12 cellular contexts compared by ENCODE assay signal in the genomic region with DNA sequence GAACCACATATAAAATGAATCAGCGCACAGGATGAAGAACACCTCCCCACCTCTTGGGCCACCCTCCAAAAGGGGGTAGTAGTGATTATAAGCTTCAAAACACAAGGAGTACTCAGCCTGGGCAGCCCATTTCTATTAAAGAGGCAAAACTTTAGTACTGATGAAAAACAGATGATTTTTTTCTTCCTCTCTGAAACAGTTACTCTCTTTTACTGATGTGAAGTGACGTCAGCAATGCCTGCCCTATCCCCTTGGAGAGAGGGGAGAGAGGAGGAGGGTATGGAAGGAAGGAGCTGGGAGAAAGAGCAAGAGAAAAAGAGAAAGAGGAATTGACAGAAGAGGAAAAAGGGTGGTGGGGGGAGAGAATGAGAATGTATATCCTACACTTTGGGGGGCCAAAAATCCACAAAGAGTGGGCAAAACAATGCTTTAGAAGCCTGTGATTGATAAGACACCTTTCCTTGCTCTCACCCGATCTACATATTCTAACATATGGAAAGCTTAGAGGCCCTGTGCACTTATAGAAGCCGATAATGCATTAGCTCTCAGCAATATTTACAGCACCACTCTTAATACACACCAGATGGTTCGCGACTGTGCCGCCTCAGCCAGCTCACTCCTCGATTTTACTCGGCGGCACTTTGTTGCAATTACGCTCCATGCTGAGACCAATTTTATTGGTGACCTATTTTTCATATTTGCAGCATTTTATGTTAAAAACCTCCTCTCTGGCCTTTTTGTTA. TPM values are rescaled to one million over a fixed set of nuclear protein-coding genes. Genes with fewer than 3 reads are reported as not detected.
DNase-seq lines count a peak whose midpoint lies in the region; ATAC-seq and TF ChIP-seq lines count a peak whose summit lies in the region.
"Had no signal": no experiment of that assay in that cellular context is flagged by ENCODE, and none has a peak within 500 bp of the region (broad histone marks: within the 10 kb centered on the region; RNA-seq: fewer than 3 reads in every experiment).

No MANE protein-coding gene starts in this region.

- CTCF ChIA-PET in HEK293T (lab: Yijun Ruan, JAX) (interaction anchor here (0.6 to 2.2 kb wide), 5 partner anchors 15 to 199 kb away, joined by 3 to 11 read pairs (median 5); no protein-coding TSS in a partner anchor), PC-9 (lab: Charles Lee) (no interaction called here)

- BruUV-seq in PC-9 (replicated peaks; lab: Mats Ljungman, UMichigan): no TSS peak

- H2AFZ ChIP-seq in PC-9: no peak overlapping the region

- no peaks in the 10 kb centered on the region for H3F3A ChIP-seq in PC-9 (ENCODE audit: insufficient read depth, low read depth)

- H3K36me3 ChIP-seq in brain microvascular endothelial cell (replicated peaks) (no peaks in the 10 kb centered on the region), lower lobe of right lung (no peaks in the 10 kb centered on the region), PC-9 (ENCODE audit: low read depth) (no peaks in the 10 kb centered on the region)

- peak overlapping the region; percentile 66 for H3K27ac ChIP-seq in brain microvascular endothelial cell
- peak overlapping the region; percentile 65 for H3K27ac ChIP-seq in lower lobe of right lung
- H3K27ac ChIP-seq in PC-9: no peak overlapping the region

- ATAC-seq in lower lobe of right lung (peak; percentile 36 to 46), HG02610 (IDR thresholded peaks at IDR 0.05; ENCODE audit: unreplicated experiment) (no peak)
- ATAC-seq: left ventricle myocardium superior, T-cell had no signal

- in situ Hi-C loops in brain microvascular endothelial cell (cut with HindIII; ENCODE audit: low pct_ligation_motif_present, low sequenced_read_pairs): no loop called here

- H3K4me2 ChIP-seq in PC-9: no peak overlapping the region

- H3K9me3 ChIP-seq in lower lobe of right lung (no peaks in the 10 kb centered on the region), PC-9 (ENCODE audit: insufficient read depth, low read depth) (no peaks in the 10 kb centered on the region)

- H3K9me2 ChIP-seq in PC-9 (ENCODE audit: insufficient read depth): no peaks in the 10 kb centered on the region

- H3K27me3 ChIP-seq in brain microvascular endothelial cell (replicated peaks) (no peaks in the 10 kb centered on the region), lower lobe of right lung (ENCODE audit: low read depth) (peaks cover 94% of the 10 kb centered on the region), PC-9 (ENCODE audit: insufficient read depth, low read depth) (no peaks in the 10 kb centered on the region)

- peaks cover 13% of the 10 kb centered on the region for H3K4me1 ChIP-seq in lower lobe of right lung
- peaks cover 4% of the 10 kb centered on the region for H3K4me1 ChIP-seq in PC-9 (replicated peaks; ENCODE audit: insufficient read depth)

- DNase-seq in AG20443 (ENCODE audit: low spot score) (peak; percentile 27), HEK293T (ENCODE audit: extremely low spot score) (no peak), brain microvascular endothelial cell (no peak), lower lobe of right lung (no peak), germinal center (ENCODE audit: low spot score) (no peak), C1 segment of cervical spinal cord (lab: John Stamatoyannopoulos, UW) (no peak), PC-9 (no peak)
- DNase-seq: erythroblast, left ventricle myocardium superior, posterior cingulate gyrus, T-cell had no signal

- H3K4me3 ChIP-seq in brain microvascular endothelial cell (ENCODE audit: low read depth, low read length) (peak overlapping the region; percentile 46), lower lobe of right lung (peak overlapping the region; percentile 30), PC-9 (no peak overlapping the region)

- intact Hi-C loops in lower lobe of right lung (cut with DNase I) (loop anchor here (10.0 kb wide), 1 partner anchor 203 kb away; no protein-coding TSS in a partner anchor), PC-9 (cut with micrococcal nuclease; ENCODE audit: unreplicated experiment) (no loop called here)

- POLR2A ChIA-PET in HEK293T (lab: Yijun Ruan, JAX) (interaction anchor here (1.1 to 8.9 kb wide), 4 partner anchors 15 to 199 kb away, joined by 3 to 151 read pairs (median 6); a partner anchor contains a TSS), PC-9 (lab: Charles Lee; ENCODE audit: unreplicated experiment) (no interaction called here)

- no peaks in the 10 kb centered on the region for H4K20me1 ChIP-seq in PC-9 (ENCODE audit: insufficient read depth)

- TF ChIP-seq CTCF in brain microvascular endothelial cell (IDR thresholded peaks at IDR 0.05; ENCODE audit: low read depth, low read length, missing control alignments): no peak
- TF ChIP-seq CTCF in lower lobe of right lung (IDR thresholded peaks at IDR 0.05): no peak
- no peak for TF ChIP-seq CTCF in PC-9 (conservative IDR thresholded peaks at IDR 0.05)

- no peaks in the 10 kb centered on the region for H3K79me2 ChIP-seq in PC-9 (ENCODE audit: low read depth)

TF ChIP-seq in HEK293T, 16 proteins besides CTCF, POLR2A, EP300 and RAD21:
- no peak for TF ChIP-seq NFRKB (IDR thresholded peaks at IDR 0.05)
- TF ChIP-seq L3MBTL2 (conservative IDR thresholded peaks at IDR 0.05): no peak
- no peak for TF ChIP-seq FOXA1 (IDR thresholded peaks at IDR 0.05)
- peak; percentile 14; the same call in 1 of the 2 replicates for TF ChIP-seq CTBP1 (IDR thresholded peaks at IDR 0.05; ENCODE audit: borderline replicate concordance)
TF ChIP-seq in HEK293T: peak in this region for 1.

RNA-seq across cellular contexts. Expression of a gene that starts 18.6 kb away (rescaled TPM):
- total RNA-seq in lower lobe of right lung (42.6 TPM), PC-9 (2021) (1.1 and 1.3 TPM in 2 replicates)

RNA-seq across cellular contexts. Expression of a gene that starts 20.6 kb away (rescaled TPM):
- total RNA-seq in lower lobe of right lung: 11.1 TPM
- 5.9 and 6.0 TPM in 2 replicates for total RNA-seq in PC-9 (2021)
- total RNA-seq: T-cell had no signal

Comparison
In these comparisons a context has a peak if more than half of its experiments do, and no peak if none do; other contexts are left out.
1. RNA of a gene that starts 18.6 kb away (total RNA-seq): 42.6 TPM in lower lobe of right lung (single experiment); 1.1 to 1.3 TPM in PC-9; every median in the first group is over 10 times any median in the second.